ENCODE assay signal across 24 cellular contexts in genomic region chr12:122899887-122900286, GRCh38. TPM values are rescaled to one million over a fixed set of nuclear protein-coding genes. Genes with fewer than 3 reads are reported as not detected.
DNase-seq lines count a peak whose midpoint lies in the region; ATAC-seq, FAIRE-seq and TF ChIP-seq lines count a peak whose summit lies in the region.
"Had no signal": no experiment of that assay in that cellular context is flagged by ENCODE, and none has a peak within 500 bp of the region (broad histone marks: within the 10 kb centered on the region; RNA-seq: fewer than 3 reads in every experiment).

No MANE protein-coding gene starts in this region.

- H3K4me1 Mint-ChIP-seq in T-helper 2 cell treated with Interferon-gamma antibody and Interleukin-4, amounts not matched to agents 5 μg/mL and 100 μg/mL, for 36 hours (ENCODE audit: low read depth): peaks cover 54% of the 10 kb centered on the region
- H3K4me1 Mint-ChIP-seq in natural killer cell: peaks cover 65 to 73% of the 10 kb centered on the region in 2 donors

- H3K9me3 ChIP-seq in BLaER1 (no peaks in the 10 kb centered on the region), Panc1 (ENCODE audit: control insufficient read depth, insufficient read depth, low read depth, low read length) (no peaks in the 10 kb centered on the region)
- H3K9me3 ChIP-seq: gastroesophageal sphincter, HAP-1, transverse colon had no signal

- H3K27ac Mint-ChIP-seq in T-helper 2 cell treated with Interferon-gamma antibody and Interleukin-4, amounts not matched to agents 5 μg/mL and 100 μg/mL, for 36 hours: peak overlapping the region; percentile 84
- H3K27ac Mint-ChIP-seq in natural killer cell: peak overlapping the region; percentile 100
- H3K27ac Mint-ChIP-seq: nephron progenitor cell; stimulated activated naive CD8-positive, alpha-beta T cell treated with anti-CD3 and anti-CD28 coated beads, Interleukin-15, amount 100 ng/mL, for 72 hours; WTC11 had no signal

- CTCF ChIA-PET in Panc1 (lab: Charles Lee): interaction anchor here (0.6 kb wide), 1 partner anchor 106 kb away, joined by 3 read pairs; no protein-coding TSS in a partner anchor

- H3K4me3 Mint-ChIP-seq in T-helper 2 cell treated with Interferon-gamma antibody and Interleukin-4, amounts not matched to agents 5 μg/mL and 100 μg/mL, for 36 hours: no peak overlapping the region
- H3K4me3 Mint-ChIP-seq in natural killer cell: peak overlapping the region; percentile 87
- H3K4me3 Mint-ChIP-seq: nephron progenitor cell, WTC11 had no signal

- in situ Hi-C loops in Panc1 (cut with HindIII; ENCODE audit: low pct_unique_long_range_greater_than_20kb, low sequenced_read_pairs): no loop called here
- in situ Hi-C loops in G401 (cut with HindIII; ENCODE audit: low sequenced_read_pairs): no loop called here

- no peaks in the 10 kb centered on the region for H4K20me1 ChIP-seq in BLaER1

- H3K27me3 ChIP-seq in BLaER1: no peaks in the 10 kb centered on the region
- no peaks in the 10 kb centered on the region for H3K27me3 ChIP-seq in Panc1 (ENCODE audit: control insufficient read depth, insufficient read depth, low read length)
- H3K27me3 ChIP-seq: gastroesophageal sphincter, transverse colon had no signal

- peaks cover 5% of the 10 kb centered on the region for H3K9me3 Mint-ChIP-seq in T-helper 2 cell treated with Interferon-gamma antibody and Interleukin-4, amounts not matched to agents 5 μg/mL and 100 μg/mL, for 36 hours
- H3K9me3 Mint-ChIP-seq in natural killer cell: peaks cover 0 to 4% of the 10 kb centered on the region in 2 donors

- peak overlapping the region; percentile 63 for H3K4me2 ChIP-seq in BLaER1

- FAIRE-seq in HTR-8/SVneo (lab: Jason Lieb, UNC): no peak
- FAIRE-seq: astrocyte had no signal

- no peak for TF ChIP-seq CTCF in Panc1 (IDR thresholded peaks at IDR 0.05)
- no peak for TF ChIP-seq CTCF in natural killer cell (IDR thresholded peaks at IDR 0.05)

- H3K9ac ChIP-seq in BLaER1: no peak overlapping the region; the same call in 1 of the 2 replicates

- H3K4me1 ChIP-seq in BLaER1 (peaks cover 77% of the 10 kb centered on the region), Panc1 (ENCODE audit: control insufficient read depth, insufficient read depth, low read length) (peaks cover 29% of the 10 kb centered on the region)

- H3K4me3 ChIP-seq in BLaER1: no peak overlapping the region
- H3K4me3 ChIP-seq in Panc1 (ENCODE audit: low read depth in 2 of 2, low read length in 2 of 2): no peak overlapping the region
- H3K4me3 ChIP-seq: gastroesophageal sphincter, HAP-1, transverse colon had no signal

- peaks cover 11% of the 10 kb centered on the region for H3K36me3 Mint-ChIP-seq in T-helper 2 cell treated with Interferon-gamma antibody and Interleukin-4, amounts not matched to agents 5 μg/mL and 100 μg/mL, for 36 hours (ENCODE audit: low read depth)
- no peaks in the 10 kb centered on the region for H3K36me3 Mint-ChIP-seq in natural killer cell
- H3K36me3 Mint-ChIP-seq: WTC11 had no signal

- ATAC-seq in Panc1 (no peak), natural killer cell (no peak)
- ATAC-seq: gastroesophageal sphincter; stimulated activated naive CD8-positive, alpha-beta T cell treated with anti-CD3 and anti-CD28 coated beads, Interleukin-15, amount 100 ng/mL, for 72 hours; WTC11 had no signal

- DNase-seq in T-helper 2 cell treated with Interferon-gamma antibody and Interleukin-4, amounts not matched to agents 5 μg/mL and 100 μg/mL, for 36 hours (ENCODE audit: low spot score): no peak
- DNase-seq in T-helper 2 cell (no peak), Panc1 (ENCODE audit: low read depth, low spot score) (no peak), natural killer cell (no peak), HTR-8/SVneo (ENCODE audit: insufficient read length, low spot score) (no peak), G401 (ENCODE audit: low spot score) (no peak), NCI-H2107 (lab: John Stamatoyannopoulos, UW) (no peak)
- DNase-seq: 8988T; activated gamma-delta T cell; AML-193; effector CD4-positive, alpha-beta T cell; KG1; mesendoderm; NCI-H1694 treated with DMSO at 0.1 percent for 48 hours; nephron progenitor cell; SHP77; stimulated activated CD4-positive, alpha-beta T cell treated with anti-CD3 and anti-CD28 coated beads, Interleukin-2, amount 100 ng/mL, for 24 hours; stimulated activated naive CD8-positive, alpha-beta T cell treated with anti-CD3 and anti-CD28 coated beads, Interleukin-15, amount 100 ng/mL, for 72 hours; transverse colon had no signal

- H3K27ac ChIP-seq in BLaER1: peak overlapping the region; percentile 20
- H3K27ac ChIP-seq in Panc1 (ENCODE audit: low read length): peak overlapping the region; percentile 88
- H3K27ac ChIP-seq: gastroesophageal sphincter had no signal

- H3K27me3 Mint-ChIP-seq in T-helper 2 cell treated with Interferon-gamma antibody and Interleukin-4, amounts not matched to agents 5 μg/mL and 100 μg/mL, for 36 hours (ENCODE audit: low read depth): peaks cover 13% of the 10 kb centered on the region
- H3K27me3 Mint-ChIP-seq in natural killer cell (ENCODE audit: low read depth in 2 of 2): no peaks in the 10 kb centered on the region
- H3K27me3 Mint-ChIP-seq: stimulated activated naive CD8-positive, alpha-beta T cell treated with anti-CD3 and anti-CD28 coated beads, Interleukin-15, amount 100 ng/mL, for 72 hours had no signal

- POLR2A ChIA-PET in Panc1 (lab: Charles Lee): no interaction called here

- H3K36me3 ChIP-seq in BLaER1 (no peaks in the 10 kb centered on the region), Panc1 (ENCODE audit: control insufficient read depth, insufficient read depth, low read length) (no peaks in the 10 kb centered on the region; the same call in 1 of the 2 replicates)
- H3K36me3 ChIP-seq: gastroesophageal sphincter, HAP-1, transverse colon had no signal

- intact Hi-C loops in Panc1 (cut with micrococcal nuclease; ENCODE audit: unreplicated experiment) (loop anchor here (5.0 kb wide), 1 partner anchor 42 kb away; no protein-coding TSS in a partner anchor), natural killer cell (cut with micrococcal nuclease) (loop anchor here (2.0 to 5.0 kb wide), 3 partner anchors 13 to 177 kb away; no protein-coding TSS in a partner anchor)

- BruUV-seq in Panc1 (replicated peaks; lab: Mats Ljungman, UMichigan): no TSS peak

RNA-seq across cellular contexts. Expression of gene VPS37B, which starts 4.0 kb away (rescaled TPM):
- total RNA-seq in Panc1 (2021; ENCODE audit: unreplicated experiment) (76.7 TPM), natural killer cell (100 to 1,000 TPM; 142 to 167 (median 165) TPM)
- 70.8 TPM for polyA plus RNA-seq in Panc1 (2012; ENCODE audit: insufficient read length)
- total RNA-seq in G401 (2014; rRNA removed; shearing (Covaris generic)): 38.3 and 53.4 TPM in 2 replicates
